ENCODE assay signal across 1 cellular context in the genomic region with DNA sequence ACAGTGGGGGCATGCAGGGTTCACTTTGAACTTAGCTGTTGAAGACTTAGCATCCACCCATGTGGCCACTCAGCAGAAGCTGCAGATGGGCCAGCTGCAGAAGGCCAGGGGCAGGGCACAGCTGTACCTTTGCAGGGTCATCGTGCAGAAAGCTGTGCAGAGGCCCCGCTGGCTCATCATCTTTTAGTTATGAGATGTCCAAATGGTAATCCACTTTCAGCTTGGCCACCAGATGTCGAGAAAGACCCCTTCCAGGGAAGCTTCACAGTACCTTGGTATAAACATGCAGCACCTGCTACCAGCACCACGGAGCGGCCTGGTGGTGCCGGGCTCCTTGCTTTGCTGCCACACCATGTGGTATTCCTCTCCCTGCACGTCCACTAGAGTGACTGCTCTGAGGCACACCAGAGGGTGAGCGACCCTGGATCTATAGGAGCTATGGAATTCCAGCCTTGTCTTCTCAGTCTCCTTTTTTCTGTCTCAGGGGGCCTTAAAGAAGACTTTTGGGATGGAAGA.
TF ChIP-seq lines count a peak whose summit lies in the region.

No MANE protein-coding gene starts in this region.

TF ChIP-seq in SK-N-SH treated with all-trans-retinoic acid at 6 μM for 48 hours, 23 proteins besides CTCF, POLR2A, EP300 and RAD21 (continued from another document):
- TF ChIP-seq TSHZ2 (CRISPR knock-in tag; IDR thresholded peaks at IDR 0.05), result no peak
- TF ChIP-seq ARNTL (CRISPR knock-in tag; IDR thresholded peaks at IDR 0.05; ENCODE audit: borderline replicate concordance, low read depth), result no peak
- no peak for TF ChIP-seq ISL1 (CRISPR knock-in tag; IDR thresholded peaks at IDR 0.05)
- TF ChIP-seq, protein P1, sequence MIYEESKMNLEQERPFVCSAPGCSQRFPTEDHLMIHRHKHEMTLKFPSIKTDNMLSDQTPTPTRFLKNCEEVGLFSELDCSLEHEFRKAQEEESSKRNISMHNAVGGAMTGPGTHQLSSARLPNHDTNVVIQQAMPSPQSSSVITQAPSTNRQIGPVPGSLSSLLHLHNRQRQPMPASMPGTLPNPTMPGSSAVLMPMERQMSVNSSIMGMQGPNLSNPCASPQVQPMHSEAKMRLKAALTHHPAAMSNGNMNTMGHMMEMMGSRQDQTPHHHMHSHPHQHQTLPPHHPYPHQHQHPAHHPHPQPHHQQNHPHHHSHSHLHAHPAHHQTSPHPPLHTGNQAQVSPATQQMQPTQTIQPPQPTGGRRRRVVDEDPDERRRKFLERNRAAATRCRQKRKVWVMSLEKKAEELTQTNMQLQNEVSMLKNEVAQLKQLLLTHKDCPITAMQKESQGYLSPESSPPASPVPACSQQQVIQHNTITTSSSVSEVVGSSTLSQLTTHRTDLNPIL (CRISPR knock-in tag; IDR thresholded peaks at IDR 0.05; ENCODE audit: low read depth), result no peak
- TF ChIP-seq TCF4 (CRISPR knock-in tag; IDR thresholded peaks at IDR 0.05; ENCODE audit: borderline replicate concordance), result no peak
- TF ChIP-seq SNAI2 (CRISPR knock-in tag; IDR thresholded peaks at IDR 0.05), result no peak
- no peak for TF ChIP-seq ESRRG (CRISPR knock-in tag; IDR thresholded peaks at IDR 0.05)
- TF ChIP-seq ZFP3 (CRISPR knock-in tag; IDR thresholded peaks at IDR 0.05), result no peak
- TF ChIP-seq CSDC2 (CRISPR knock-in tag; IDR thresholded peaks at IDR 0.05), result no peak
- no peak for TF ChIP-seq CSRNP3 (CRISPR knock-in tag; IDR thresholded peaks at IDR 0.05)
- TF ChIP-seq RARB (CRISPR knock-in tag; IDR thresholded peaks at IDR 0.05), result no peak
- TF ChIP-seq ZNF70 (CRISPR knock-in tag; IDR thresholded peaks at IDR 0.05), result no peak
- no peak for TF ChIP-seq PPARA (CRISPR knock-in tag; IDR thresholded peaks at IDR 0.05; ENCODE audit: borderline replicate concordance)
- TF ChIP-seq GLIS3 (CRISPR knock-in tag; IDR thresholded peaks at IDR 0.05), result no peak
- no peak for TF ChIP-seq ZNF8 (CRISPR knock-in tag; IDR thresholded peaks at IDR 0.05)
